ENCODE assay signal across 1 cellular context in genomic region chr1:6208723-6209660, GRCh38.
TF ChIP-seq lines count a peak whose summit lies in the region.

No MANE protein-coding gene starts in this region.

TF ChIP-seq in K562, 482 proteins besides CTCF, POLR2A, EP300 and RAD21 (continued from another document and continues in another):
- TF ChIP-seq CHD1 (IDR thresholded peaks at IDR 0.05; ENCODE audit: low read length) (no peak), USF1 (CRISPR knock-in tag; IDR thresholded peaks at IDR 0.05) (peak; percentile 78), NR0B1 (IDR thresholded peaks at IDR 0.05; ENCODE audit: partially characterized antibody) (no peak), ZNF592 (IDR thresholded peaks at IDR 0.05) (peak; percentile 53; the same call in 1 of the 2 replicates), UBTF (IDR thresholded peaks at IDR 0.05; ENCODE audit: borderline replicate concordance in 1 of 2, low read depth in 2 of 2, low read length in 2 of 2) (0 out of 4 replicates have a peak, but pooled peaks of 1 of the 2 experiments have one; percentile 54), SRSF1 (IDR thresholded peaks at IDR 0.05; ENCODE audit: low read depth, low read length) (no peak), HSF4 (CRISPR knock-in tag; IDR thresholded peaks at IDR 0.05; ENCODE audit: borderline replicate concordance) (no peak), HDAC8 (tag; IDR thresholded peaks at IDR 0.05) (no peak), ZNF445 (CRISPR knock-in tag; IDR thresholded peaks at IDR 0.05; ENCODE audit: low read depth) (no peak), ZNF316 (IDR thresholded peaks at IDR 0.05) (no peak), SP2 (IDR thresholded peaks at IDR 0.05; ENCODE audit: extremely low read depth, low read depth, low read length, poor library complexity, severe bottlenecking) (no peak), E2F6 (IDR thresholded peaks at IDR 0.05; ENCODE audit: borderline replicate concordance in 1 of 2, extremely low read depth in 1 of 2, insufficient read depth in 1 of 2, insufficient read length in 1 of 2, low read depth in 1 of 2, low read length in 1 of 2, poor library complexity in 1 of 2, severe bottlenecking in 1 of 2) (peak; percentile 96 to 99), CREB5 (CRISPR knock-in tag; IDR thresholded peaks at IDR 0.05) (no peak), ZNF224 (CRISPR knock-in tag; IDR thresholded peaks at IDR 0.05) (peak; percentile 71; the same call in 1 of the 2 replicates), CBFA2T3 (IDR thresholded peaks at IDR 0.05) (no peak), SAFB (IDR thresholded peaks at IDR 0.05; ENCODE audit: borderline replicate concordance, low read depth, low read length) (peak; percentile 97), KLF6 (CRISPR knock-in tag; IDR thresholded peaks at IDR 0.05; ENCODE audit: borderline replicate concordance) (no peak), U2AF1 (optimal IDR thresholded peaks at IDR 0.05; ENCODE audit: low read depth, low read length) (peak; percentile 18), FOXP4 (CRISPR knock-in tag; IDR thresholded peaks at IDR 0.05; ENCODE audit: borderline replicate concordance) (peak; percentile 89; the same call in 1 of the 2 replicates), ZNF274 (IDR thresholded peaks at IDR 0.05; ENCODE audit: borderline replicate concordance, low read depth, low read length) (no peak), SLC30A9 (CRISPR knock-in tag; IDR thresholded peaks at IDR 0.05) (no peak), NR3C1 (CRISPR knock-in tag; IDR thresholded peaks at IDR 0.05) (peak; percentile 9; the same call in 1 of the 2 replicates), KDM4B (IDR thresholded peaks at IDR 0.05; ENCODE audit: borderline replicate concordance in 2 of 2, low read depth in 1 of 2) (no peak), GABPA (tag; conservative IDR thresholded peaks at IDR 0.05; ENCODE audit: low read depth) (0 out of 2 replicates have a peak, but pooled peaks have one; percentile 5), PKNOX1 (IDR thresholded peaks at IDR 0.05) (no peak), MAFF (IDR thresholded peaks at IDR 0.05; ENCODE audit: low read length) (no peak), SMARCE1 (IDR thresholded peaks at IDR 0.05) (no peak), FIP1L1 (IDR thresholded peaks at IDR 0.05; ENCODE audit: low read depth, low read length, poor library complexity, severe bottlenecking) (peak; percentile 30), ZNF217 (CRISPR knock-in tag; IDR thresholded peaks at IDR 0.05) (peak; percentile 60; the same call in 1 of the 2 replicates), YY1 (IDR thresholded peaks at IDR 0.05; ENCODE audit: borderline replicate concordance in 1 of 3, control insufficient read depth in 1 of 3, extremely low read depth in 1 of 3, insufficient read depth in 3 of 3, insufficient read length in 1 of 3, insufficient replicate concordance in 2 of 3, low read depth in 1 of 3, low read length in 2 of 3) (peak; percentile 28 to 72 (median 37)), HES1 (IDR thresholded peaks at IDR 0.05; ENCODE audit: low read depth) (no peak), ZNF175 (CRISPR knock-in tag; IDR thresholded peaks at IDR 0.05; ENCODE audit: low read depth) (no peak), TCF7L2 (IDR thresholded peaks at IDR 0.05; ENCODE audit: low read depth, low read length) (no peak), POLR2G (IDR thresholded peaks at IDR 0.05; ENCODE audit: low read depth, low read length) (peak; percentile 79), USF2 (CRISPR knock-in tag; IDR thresholded peaks at IDR 0.05) (peak; percentile 44; the same call in 1 of the 2 replicates), ZMIZ1 (IDR thresholded peaks at IDR 0.05; ENCODE audit: low read depth in 2 of 2, low read length in 2 of 2) (no peak)
